Comparison of ENCODE assay signal across 1 cellular context in the genomic region with DNA sequence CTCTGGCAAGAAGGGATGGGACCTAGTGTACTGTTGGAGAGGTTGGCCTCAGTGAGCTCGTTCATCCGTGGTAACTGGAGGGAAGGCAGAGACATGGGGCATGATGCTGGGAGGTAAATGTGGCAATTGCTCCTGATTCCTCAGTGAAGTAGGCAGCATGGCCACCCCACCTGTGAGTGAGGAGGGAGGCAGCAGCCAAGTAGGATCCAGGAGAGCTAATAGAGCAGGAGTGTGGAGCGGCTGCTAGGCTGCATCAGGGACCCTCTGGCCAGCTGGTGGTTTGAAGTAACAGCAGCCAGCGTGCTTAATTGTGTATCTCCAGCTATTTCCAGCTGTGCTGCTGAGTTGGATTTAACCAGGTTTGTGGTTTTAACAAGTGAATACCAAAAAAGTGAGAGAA.
TF ChIP-seq lines count a peak whose summit lies in the region.

No MANE protein-coding gene starts in this region.

TF ChIP-seq in GM23338, 12 proteins besides CTCF, POLR2A, EP300 and RAD21 (continued from another document):
- TF ChIP-seq, protein P1, sequence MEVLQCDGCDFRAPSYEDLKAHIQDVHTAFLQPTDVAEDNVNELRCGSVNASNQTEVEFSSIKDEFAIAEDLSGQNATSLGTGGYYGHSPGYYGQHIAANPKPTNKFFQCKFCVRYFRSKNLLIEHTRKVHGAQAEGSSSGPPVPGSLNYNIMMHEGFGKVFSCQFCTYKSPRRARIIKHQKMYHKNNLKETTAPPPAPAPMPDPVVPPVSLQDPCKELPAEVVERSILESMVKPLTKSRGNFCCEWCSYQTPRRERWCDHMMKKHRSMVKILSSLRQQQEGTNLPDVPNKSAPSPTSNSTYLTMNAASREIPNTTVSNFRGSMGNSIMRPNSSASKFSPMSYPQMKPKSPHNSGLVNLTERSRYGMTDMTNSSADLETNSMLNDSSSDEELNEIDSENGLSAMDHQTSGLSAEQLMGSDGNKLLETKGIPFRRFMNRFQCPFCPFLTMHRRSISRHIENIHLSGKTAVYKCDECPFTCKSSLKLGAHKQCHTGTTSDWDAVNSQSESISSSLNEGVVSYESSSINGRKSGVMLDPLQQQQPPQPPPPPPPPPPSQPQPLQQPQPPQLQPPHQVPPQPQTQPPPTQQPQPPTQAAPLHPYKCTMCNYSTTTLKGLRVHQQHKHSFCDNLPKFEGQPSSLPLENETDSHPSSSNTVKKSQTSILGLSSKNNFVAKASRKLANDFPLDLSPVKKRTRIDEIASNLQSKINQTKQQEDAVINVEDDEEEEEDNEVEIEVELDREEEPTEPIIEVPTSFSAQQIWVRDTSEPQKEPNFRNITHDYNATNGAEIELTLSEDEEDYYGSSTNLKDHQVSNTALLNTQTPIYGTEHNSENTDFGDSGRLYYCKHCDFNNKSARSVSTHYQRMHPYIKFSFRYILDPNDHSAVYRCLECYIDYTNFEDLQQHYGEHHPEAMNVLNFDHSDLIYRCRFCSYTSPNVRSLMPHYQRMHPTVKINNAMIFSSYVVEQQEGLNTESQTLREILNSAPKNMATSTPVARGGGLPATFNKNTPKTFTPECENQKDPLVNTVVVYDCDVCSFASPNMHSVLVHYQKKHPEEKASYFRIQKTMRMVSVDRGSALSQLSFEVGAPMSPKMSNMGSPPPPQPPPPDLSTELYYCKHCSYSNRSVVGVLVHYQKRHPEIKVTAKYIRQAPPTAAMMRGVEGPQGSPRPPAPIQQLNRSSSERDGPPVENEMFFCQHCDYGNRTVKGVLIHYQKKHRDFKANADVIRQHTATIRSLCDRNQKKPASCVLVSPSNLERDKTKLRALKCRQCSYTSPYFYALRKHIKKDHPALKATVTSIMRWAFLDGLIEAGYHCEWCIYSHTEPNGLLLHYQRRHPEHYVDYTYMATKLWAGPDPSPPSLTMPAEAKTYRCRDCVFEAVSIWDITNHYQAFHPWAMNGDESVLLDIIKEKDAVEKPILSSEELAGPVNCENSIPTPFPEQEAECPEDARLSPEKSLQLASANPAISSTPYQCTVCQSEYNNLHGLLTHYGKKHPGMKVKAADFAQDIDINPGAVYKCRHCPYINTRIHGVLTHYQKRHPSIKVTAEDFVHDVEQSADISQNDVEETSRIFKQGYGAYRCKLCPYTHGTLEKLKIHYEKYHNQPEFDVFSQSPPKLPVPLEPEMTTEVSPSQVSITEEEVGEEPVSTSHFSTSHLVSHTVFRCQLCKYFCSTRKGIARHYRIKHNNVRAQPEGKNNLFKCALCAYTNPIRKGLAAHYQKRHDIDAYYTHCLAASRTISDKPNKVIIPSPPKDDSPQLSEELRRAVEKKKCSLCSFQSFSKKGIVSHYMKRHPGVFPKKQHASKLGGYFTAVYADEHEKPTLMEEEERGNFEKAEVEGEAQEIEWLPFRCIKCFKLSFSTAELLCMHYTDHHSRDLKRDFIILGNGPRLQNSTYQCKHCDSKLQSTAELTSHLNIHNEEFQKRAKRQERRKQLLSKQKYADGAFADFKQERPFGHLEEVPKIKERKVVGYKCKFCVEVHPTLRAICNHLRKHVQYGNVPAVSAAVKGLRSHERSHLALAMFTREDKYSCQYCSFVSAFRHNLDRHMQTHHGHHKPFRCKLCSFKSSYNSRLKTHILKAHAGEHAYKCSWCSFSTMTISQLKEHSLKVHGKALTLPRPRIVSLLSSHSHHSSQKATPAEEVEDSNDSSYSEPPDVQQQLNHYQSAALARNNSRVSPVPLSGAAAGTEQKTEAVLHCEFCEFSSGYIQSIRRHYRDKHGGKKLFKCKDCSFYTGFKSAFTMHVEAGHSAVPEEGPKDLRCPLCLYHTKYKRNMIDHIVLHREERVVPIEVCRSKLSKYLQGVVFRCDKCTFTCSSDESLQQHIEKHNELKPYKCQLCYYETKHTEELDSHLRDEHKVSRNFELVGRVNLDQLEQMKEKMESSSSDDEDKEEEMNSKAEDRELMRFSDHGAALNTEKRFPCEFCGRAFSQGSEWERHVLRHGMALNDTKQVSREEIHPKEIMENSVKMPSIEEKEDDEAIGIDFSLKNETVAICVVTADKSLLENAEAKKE (CRISPR knock-in tag; IDR thresholded peaks at IDR 0.05), result no peak
- TF ChIP-seq EZH2phosphoT487 (IDR thresholded peaks at IDR 0.05; ENCODE audit: unreplicated experiment), result no peak
- TF ChIP-seq EZH2 (IDR thresholded peaks at IDR 0.05; ENCODE audit: low read depth, unreplicated experiment), result no peak
- no peak for TF ChIP-seq CREB1 (CRISPR knock-in tag; IDR thresholded peaks at IDR 0.05; ENCODE audit: low read depth)
- no peak for TF ChIP-seq ZNF331 (CRISPR knock-in tag; IDR thresholded peaks at IDR 0.05; ENCODE audit: low read depth)
- TF ChIP-seq, protein P2, sequence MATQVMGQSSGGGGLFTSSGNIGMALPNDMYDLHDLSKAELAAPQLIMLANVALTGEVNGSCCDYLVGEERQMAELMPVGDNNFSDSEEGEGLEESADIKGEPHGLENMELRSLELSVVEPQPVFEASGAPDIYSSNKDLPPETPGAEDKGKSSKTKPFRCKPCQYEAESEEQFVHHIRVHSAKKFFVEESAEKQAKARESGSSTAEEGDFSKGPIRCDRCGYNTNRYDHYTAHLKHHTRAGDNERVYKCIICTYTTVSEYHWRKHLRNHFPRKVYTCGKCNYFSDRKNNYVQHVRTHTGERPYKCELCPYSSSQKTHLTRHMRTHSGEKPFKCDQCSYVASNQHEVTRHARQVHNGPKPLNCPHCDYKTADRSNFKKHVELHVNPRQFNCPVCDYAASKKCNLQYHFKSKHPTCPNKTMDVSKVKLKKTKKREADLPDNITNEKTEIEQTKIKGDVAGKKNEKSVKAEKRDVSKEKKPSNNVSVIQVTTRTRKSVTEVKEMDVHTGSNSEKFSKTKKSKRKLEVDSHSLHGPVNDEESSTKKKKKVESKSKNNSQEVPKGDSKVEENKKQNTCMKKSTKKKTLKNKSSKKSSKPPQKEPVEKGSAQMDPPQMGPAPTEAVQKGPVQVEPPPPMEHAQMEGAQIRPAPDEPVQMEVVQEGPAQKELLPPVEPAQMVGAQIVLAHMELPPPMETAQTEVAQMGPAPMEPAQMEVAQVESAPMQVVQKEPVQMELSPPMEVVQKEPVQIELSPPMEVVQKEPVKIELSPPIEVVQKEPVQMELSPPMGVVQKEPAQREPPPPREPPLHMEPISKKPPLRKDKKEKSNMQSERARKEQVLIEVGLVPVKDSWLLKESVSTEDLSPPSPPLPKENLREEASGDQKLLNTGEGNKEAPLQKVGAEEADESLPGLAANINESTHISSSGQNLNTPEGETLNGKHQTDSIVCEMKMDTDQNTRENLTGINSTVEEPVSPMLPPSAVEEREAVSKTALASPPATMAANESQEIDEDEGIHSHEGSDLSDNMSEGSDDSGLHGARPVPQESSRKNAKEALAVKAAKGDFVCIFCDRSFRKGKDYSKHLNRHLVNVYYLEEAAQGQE (IDR thresholded peaks at IDR 0.05; ENCODE audit: unreplicated experiment), result no peak
- no peak for TF ChIP-seq JUNB (IDR thresholded peaks at IDR 0.05; ENCODE audit: unreplicated experiment)
- TF ChIP-seq, protein P3, sequence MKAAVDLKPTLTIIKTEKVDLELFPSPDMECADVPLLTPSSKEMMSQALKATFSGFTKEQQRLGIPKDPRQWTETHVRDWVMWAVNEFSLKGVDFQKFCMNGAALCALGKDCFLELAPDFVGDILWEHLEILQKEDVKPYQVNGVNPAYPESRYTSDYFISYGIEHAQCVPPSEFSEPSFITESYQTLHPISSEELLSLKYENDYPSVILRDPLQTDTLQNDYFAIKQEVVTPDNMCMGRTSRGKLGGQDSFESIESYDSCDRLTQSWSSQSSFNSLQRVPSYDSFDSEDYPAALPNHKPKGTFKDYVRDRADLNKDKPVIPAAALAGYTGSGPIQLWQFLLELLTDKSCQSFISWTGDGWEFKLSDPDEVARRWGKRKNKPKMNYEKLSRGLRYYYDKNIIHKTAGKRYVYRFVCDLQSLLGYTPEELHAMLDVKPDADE (IDR thresholded peaks at IDR 0.05), result no peak
- TF ChIP-seq STAT1 (IDR thresholded peaks at IDR 0.05; ENCODE audit: unreplicated experiment), result no peak
- TF ChIP-seq NANOG (IDR thresholded peaks at IDR 0.05; ENCODE audit: borderline replicate concordance), result no peak
